ENCODE assay signal across 23 cellular contexts in the genomic region with DNA sequence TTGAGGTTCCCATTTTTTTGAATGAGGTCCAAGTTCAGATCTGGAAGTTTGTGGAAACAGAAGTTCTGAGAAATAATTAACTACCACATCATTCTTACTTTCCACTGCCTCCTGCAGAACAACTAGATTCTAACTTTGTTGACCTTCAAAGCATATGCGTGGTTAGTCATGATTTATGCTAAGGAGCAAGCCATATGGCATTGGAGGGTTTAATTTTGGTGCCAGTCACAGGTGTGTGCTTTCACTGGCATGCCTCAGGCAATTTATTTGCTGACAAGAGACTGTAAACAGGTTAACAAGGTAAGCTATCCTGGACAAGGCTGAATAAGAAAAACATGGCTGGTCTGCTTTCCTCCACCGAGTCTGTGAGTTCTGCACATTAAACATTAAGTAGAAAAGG. TPM values are rescaled to one million over a fixed set of nuclear protein-coding genes. Genes with fewer than 3 reads are reported as not detected.
"Had no signal": no experiment of that assay in that cellular context is flagged by ENCODE, and none has a peak within 500 bp of the region (broad histone marks: within the 10 kb centered on the region; RNA-seq: fewer than 3 reads in every experiment).

No MANE protein-coding gene starts in this region.

- DNase-seq: effector CD8-positive, alpha-beta T cell; endodermal cell; gastrocnemius medialis; head of caudate nucleus; left lung; mesenchymal stem cell; naive thymus-derived CD4-positive, alpha-beta T cell; stimulated activated CD4-positive, alpha-beta T cell treated with anti-CD3 and anti-CD28 coated beads, Interleukin-2, amount 100 ng/mL, for 24 hours; stimulated activated CD4-positive, alpha-beta T cell treated with anti-CD3 and anti-CD28 coated beads, Interleukin-4, amount 100 ng/mL, for 24 hours; stimulated activated naive CD4-positive, alpha-beta T cell treated with Interleukin-2 at 50 U/mL for 16 hours; stomach; thyroid gland; trophoblast cell had no signal

- H3K27ac ChIP-seq: epithelial cell of prostate, gastrocnemius medialis, left lung, neural progenitor cell, parathyroid adenoma, right atrium auricular region, stomach, thyroid gland, vagina had no signal

- H3K4me1 ChIP-seq: gastrocnemius medialis, left lung, right atrium auricular region, stomach, thyroid gland, vagina had no signal

- ATAC-seq: esophagus mucosa; gastrocnemius medialis; left lung; naive thymus-derived CD4-positive, alpha-beta T cell; sciatic nerve; stimulated activated effector memory CD8-positive, alpha-beta T cell treated with anti-CD3 and anti-CD28 coated beads, Interleukin-12 subunit alpha, Interleukin-12 subunit beta, amount 100 ng/mL, for 72 hours had no signal

- H3K4me3 ChIP-seq: gastrocnemius medialis, left lung, neural progenitor cell, right atrium auricular region, smooth muscle cell, stomach, thyroid gland, vagina had no signal

- H3K4me2 ChIP-seq: neural progenitor cell, smooth muscle cell had no signal

- FAIRE-seq: keratinocyte had no signal

- H3K9me3 ChIP-seq: gastrocnemius medialis, left lung, right atrium auricular region, stomach, thyroid gland, vagina had no signal

RNA-seq across cellular contexts. Expression of a gene that starts 31.5 kb away (rescaled TPM):
- polyA plus RNA-seq: keratinocyte; naive thymus-derived CD4-positive, alpha-beta T cell; smooth muscle cell; stomach had no signal
